ENCODE assay signal across 8 cellular contexts in genomic region chr2:177179671-177180070, GRCh38. TPM values are rescaled to one million over a fixed set of nuclear protein-coding genes. Genes with fewer than 3 reads are reported as not detected.
DNase-seq lines count a peak whose midpoint lies in the region; ATAC-seq, FAIRE-seq and TF ChIP-seq lines count a peak whose summit lies in the region.
"Not testable (repeated sequence)": the region's sequence is repeated elsewhere in the genome, so short reads cannot be mapped to it uniquely, and the experiment has no call there.

No MANE protein-coding gene starts in this region.

- H3K9ac ChIP-seq in ES-I3 (ENCODE audit: low read depth, low read length) (peak overlapping the region; percentile 15; the same call in 1 of the 2 replicates), iPS-20b (ENCODE audit: low read depth, low read length) (0 out of 2 replicates have a peak overlapping the region, but pooled peaks have one; percentile 36)
- not testable (repeated sequence) for H3K9ac ChIP-seq in HUES48 (ENCODE audit: low read depth, low read length); HUES64 (ENCODE audit: low read depth, low read length); H1 (replicated peaks in 1 of 4; ENCODE audit: extremely low read depth in 1 of 4, low read depth in 3 of 4, low read length in 3 of 4)

- peaks cover 18% of the 10 kb centered on the region for H3K4me1 Mint-ChIP-seq in WTC11
- peaks cover 37% of the 10 kb centered on the region for H3K4me1 Mint-ChIP-seq in nephron progenitor cell

- not testable (repeated sequence) for H2BK15ac ChIP-seq in H1 (ENCODE audit: low read length)

- not testable (repeated sequence) for H2BK20ac ChIP-seq in H1 (ENCODE audit: low read length)

- H2BK12ac ChIP-seq in H1 (ENCODE audit: low read depth, low read length) = not testable (repeated sequence)

- not testable (repeated sequence) for H3K36me3 ChIP-seq in ES-I3 (ENCODE audit: insufficient read depth, low read length); HEK293 (ENCODE audit: control insufficient read depth in 2 of 2, insufficient read depth in 1 of 2, low read length in 2 of 2); HUES48 (ENCODE audit: control insufficient read depth, insufficient read depth, low read length); HUES64 (ENCODE audit: insufficient read depth, low read length); H1 (ENCODE audit: control insufficient read depth in 2 of 4, insufficient read depth in 4 of 4, low read length in 3 of 4); iPS-20b (ENCODE audit: insufficient read depth, low read depth, low read length)

- H3K4me3 ChIP-seq in HEK293 (ENCODE audit: low read depth, low read length); HUES64 (ENCODE audit: low read length); H1 (ENCODE audit: extremely low read depth in 1 of 4, insufficient read depth in 2 of 4, low read depth in 3 of 4, low read length in 4 of 4); iPS-20b (ENCODE audit: low read length): not testable (repeated sequence)
- H3K4me3 ChIP-seq in HUES48 (ENCODE audit: low read depth, low read length) = 0 out of 2 replicates have a peak overlapping the region, but pooled peaks have one; percentile 37

- not testable (repeated sequence) for H3K27ac ChIP-seq in HEK293 (ENCODE audit: extremely low read depth, low read depth, low read length); H1 (ENCODE audit: low read depth, low read length); iPS-20b (ENCODE audit: low read length)
- H3K27ac ChIP-seq in HUES48 (ENCODE audit: low read depth, low read length) (peak overlapping the region; percentile 62), HUES64 (ENCODE audit: low read depth, low read length) (peak overlapping the region; percentile 43; the same call in 1 of the 2 replicates)

- H3K27me3 ChIP-seq in HUES48 (ENCODE audit: control insufficient read depth, insufficient read depth, low read length); HUES64 (ENCODE audit: insufficient read depth, low read length); H1 (replicated peaks in 1 of 4; ENCODE audit: control insufficient read depth in 3 of 4, extremely low read depth in 1 of 4, insufficient read depth in 3 of 4, low read length in 3 of 4); iPS-20b (ENCODE audit: insufficient read depth, low read length): not testable (repeated sequence)

- H2BK120ac ChIP-seq in H1 (replicated peaks; ENCODE audit: low read depth, low read length) = not testable (repeated sequence)

- not testable (repeated sequence) for DNase-seq in WTC11 (ENCODE audit: low spot score); H1 (ENCODE audit: low read depth in 1 of 2, low spot score in 2 of 2); nephron progenitor cell

- not testable (repeated sequence) for H3K4ac ChIP-seq in H1 (replicated peaks; ENCODE audit: insufficient read length, low read depth, low read length)

- not testable (repeated sequence) for H3K9me3 ChIP-seq in ES-I3 (ENCODE audit: control insufficient read depth, insufficient read depth, low read length); HEK293 (ENCODE audit: control insufficient read depth, insufficient read depth, low read depth, low read length); HUES48 (ENCODE audit: control insufficient read depth, insufficient read depth, low read length); HUES64 (ENCODE audit: insufficient read depth, low read depth, low read length); H1 (ENCODE audit: insufficient read depth in 2 of 2, low read depth in 1 of 2, low read length in 1 of 2); iPS-20b (ENCODE audit: insufficient read depth, low read depth, low read length)

- not testable (repeated sequence) for TF ChIP-seq POLR2A in H1 (IDR thresholded peaks at IDR 0.05; ENCODE audit: control extremely low read depth in 1 of 2, low read depth in 2 of 2, low read length in 2 of 2)

- not testable (repeated sequence) for H3K36me3 Mint-ChIP-seq in WTC11; nephron progenitor cell (ENCODE audit: low read depth)

- H3K79me2 ChIP-seq in H1 (ENCODE audit: control insufficient read depth in 1 of 2, insufficient read depth in 2 of 2, low read length in 2 of 2) = not testable (repeated sequence)

- H3K4me3 Mint-ChIP-seq in WTC11 = 0 out of 2 replicates have a peak overlapping the region, but pooled peaks have one; percentile 20
- H3K4me3 Mint-ChIP-seq in nephron progenitor cell = not testable (repeated sequence)

- ATAC-seq in WTC11 = not testable (repeated sequence)

- TF ChIP-seq EP300 in H1 (IDR thresholded peaks at IDR 0.05; ENCODE audit: borderline replicate concordance in 1 of 2, low read depth in 2 of 2, low read length in 2 of 2) = not testable (repeated sequence)

- H4K5ac ChIP-seq in H1 (ENCODE audit: insufficient read length, low read depth, low read length) = not testable (repeated sequence)

- H2AFZ ChIP-seq in H1 (ENCODE audit: low read length) = peak overlapping the region; percentile 9; the same call in 1 of the 2 replicates

- not testable (repeated sequence) for H3K14ac ChIP-seq in H1 (ENCODE audit: insufficient read length)

- POLR2A ChIA-PET in HEK293 (lab: Yijun Ruan, JAX); WTC11 (lab: Charles Lee): not testable (repeated sequence)
- POLR2A ChIA-PET in H1 (lab: Charles Lee; ENCODE audit: partially characterized antibody) = interaction anchor here (1.0 to 1.5 kb wide), 2 partner anchors 18 to 43 kb away, joined by 3 read pairs; no protein-coding TSS in a partner anchor

- TF ChIP-seq CTCF in HEK293 (tag by site-specific recombination; IDR thresholded peaks at IDR 0.05); WTC11 (IDR thresholded peaks at IDR 0.05); H1 (IDR thresholded peaks at IDR 0.05; ENCODE audit: control extremely low read depth in 1 of 3, insufficient read depth in 1 of 3, low read depth in 1 of 3, low read length in 3 of 3); nephron progenitor cell (IDR thresholded peaks at IDR 0.05): not testable (repeated sequence)

- peak overlapping the region in 1 of 2 experiments; percentile 36; a peak in 1 of 4 replicates for H3K4me2 ChIP-seq in H1 (ENCODE audit: insufficient read depth in 1 of 2, low read depth in 2 of 2, low read length in 2 of 2)

- TF ChIP-seq RAD21 in H1 (IDR thresholded peaks at IDR 0.05 in 1 of 2, conservative IDR thresholded peaks at IDR 0.05 in 1 of 2; ENCODE audit: low read depth in 2 of 2, low read length in 2 of 2) = not testable (repeated sequence)

- H3K9me3 Mint-ChIP-seq in WTC11, nephron progenitor cell: not testable (repeated sequence)

- not testable (repeated sequence) for H3K79me1 ChIP-seq in H1 (ENCODE audit: low read depth, low read length)

- H2BK5ac ChIP-seq in H1 (ENCODE audit: low read depth, low read length) = not testable (repeated sequence)

- CTCF ChIA-PET in HEK293 (lab: Yijun Ruan, JAX) = not testable (repeated sequence)
- CTCF ChIA-PET in WTC11 (lab: Charles Lee) (interaction anchor here (1.0 to 3.2 kb wide), 4 partner anchors 15 to 85 kb away, joined by 3 to 22 read pairs (median 4); partner anchors contain the start of gene NFE2L2), H1 (lab: Charles Lee; ENCODE audit: partially characterized antibody) (interaction anchor here (1.0 to 4.9 kb wide), 3 partner anchors 15 to 76 kb away, joined by 3 to 32 read pairs (median 4); no protein-coding TSS in a partner anchor)

- not testable (repeated sequence) for H3K18ac ChIP-seq in H1 (ENCODE audit: extremely low read depth, low read length)

- H4K8ac ChIP-seq in H1 (ENCODE audit: extremely low read depth, insufficient read depth, low read length) = peak overlapping the region; percentile 38; the same call in 1 of the 2 replicates

- not testable (repeated sequence) for H4K91ac ChIP-seq in H1 (replicated peaks; ENCODE audit: insufficient read length, low read length)

- not testable (repeated sequence) for H3K27me3 Mint-ChIP-seq in WTC11 (ENCODE audit: low read depth); nephron progenitor cell (ENCODE audit: low read depth, poor library complexity)

- H2AK5ac ChIP-seq in H1 (ENCODE audit: low read depth, low read length) = not testable (repeated sequence)

- not testable (repeated sequence) for H3K23me2 ChIP-seq in H1 (ENCODE audit: low read depth, low read length)

- H3K23ac ChIP-seq in H1 (ENCODE audit: insufficient read length) = not testable (repeated sequence)

- not testable (repeated sequence) for FAIRE-seq in H1 (lab: Jason Lieb, UNC)

- H3K56ac ChIP-seq in H1 (replicated peaks; ENCODE audit: insufficient read length, low read depth, low read length) = not testable (repeated sequence)

- not testable (repeated sequence) for H4K20me1 ChIP-seq in H1 (replicated peaks in 1 of 2; ENCODE audit: control insufficient read depth in 1 of 2, insufficient read depth in 2 of 2, low read length in 2 of 2)

- H3K27ac Mint-ChIP-seq in WTC11 (peak overlapping the region; percentile 71), nephron progenitor cell (peak overlapping the region; percentile 79)

- H3K4me1 ChIP-seq in ES-I3 (ENCODE audit: insufficient read depth, low read length) = peaks cover 16% of the 10 kb centered on the region
- not testable (repeated sequence) for H3K4me1 ChIP-seq in HEK293 (ENCODE audit: control insufficient read depth, insufficient read depth, low read length)
- peaks cover 11% of the 10 kb centered on the region for H3K4me1 ChIP-seq in HUES48 (ENCODE audit: control insufficient read depth, insufficient read depth, low read length)
- peaks cover 21% of the 10 kb centered on the region for H3K4me1 ChIP-seq in HUES64 (ENCODE audit: insufficient read depth, low read length)
- H3K4me1 ChIP-seq in H1 (replicated peaks in 1 of 4; ENCODE audit: control insufficient read depth in 3 of 4, insufficient read depth in 4 of 4, low read length in 3 of 4) = peaks cover 0 to 14% (median 4%) of the 10 kb centered on the region in 4 experiments; a peak in 3 of 7 replicates
- peaks cover 11% of the 10 kb centered on the region; the same call in 1 of the 2 replicates for H3K4me1 ChIP-seq in iPS-20b (ENCODE audit: insufficient read depth, low read length)

RNA-seq across cellular contexts. Expression of gene HNRNPA3, which starts 32.9 kb away (rescaled TPM):
- 296 TPM for polyA plus RNA-seq in HUES64 (2013, experiment 1 of 2)
- polyA plus RNA-seq in HUES64 (2013, experiment 2 of 2) = 344 TPM
- total RNA-seq in WTC11 (2021) = 367 to 406 TPM (median 379 TPM) in 3 replicates
- 390 and 408 TPM in 2 replicates for total RNA-seq in H1 (2021; fragmentation: NEBNext Ultra II Directional; extraction: Animal tissue kit (Norgen Biotek cat#: 25700))
- polyA plus RNA-seq in H1 (2011; rRNA removed) = 43.6 and 66.1 TPM in 2 replicates
- polyA plus RNA-seq in H1 (2011; cell fraction: cytosol; rRNA removed) = 182 TPM
- polyA plus RNA-seq in H1 (2011; cell fraction: nucleus; rRNA removed) = 30.7 TPM
- 631 to 695 TPM (median 656 TPM) in 4 replicates for polyA plus RNA-seq in H1 (2012, experiment 1 of 2)
- 77.6 TPM for polyA plus RNA-seq in H1 (2012, experiment 2 of 2)
- polyA plus RNA-seq in H1 (2013, experiment 1 of 2) = 348 TPM
- 367 TPM for polyA plus RNA-seq in H1 (2013, experiment 2 of 2)
- polyA minus RNA-seq in H1 (2011; rRNA and poly(A)+ RNA removed) = 30.3 and 37.2 TPM in 2 replicates
- 58.9 TPM for polyA minus RNA-seq in H1 (2011; cell fraction: cytosol; rRNA and poly(A)+ RNA removed)
- polyA minus RNA-seq in H1 (2011; cell fraction: nucleus; rRNA and poly(A)+ RNA removed) = 65.0 TPM
